Comparison of ENCODE assay signal across 33 cellular contexts in genomic region chr4:92064574-92064973, GRCh38.
"Had no signal": no experiment of that assay in that cellular context is flagged by ENCODE, and none has a peak within 500 bp of the region (broad histone marks: within the 10 kb centered on the region; RNA-seq: fewer than 3 reads in every experiment).

No MANE protein-coding gene starts in this region.

- H3K4me1 ChIP-seq: ascending aorta, breast epithelium, colonic mucosa, heart left ventricle had no signal

- H3K4me3 Mint-ChIP-seq: activated CD4-positive, alpha-beta memory T cell treated with anti-CD3 and anti-CD28 coated beads, Interleukin-2, amount 10 ng/mL, durations not matched to agents 7 days and 5 days; activated CD4-positive, alpha-beta T cell treated with anti-CD3 and anti-CD28 coated beads for 36 hours; activated CD4-positive, alpha-beta T cell treated with anti-CD3 and anti-CD28 coated beads, Interleukin-2, amount 10 ng/mL, durations not matched to agents 7 days and 5 days; activated naive CD4-positive, alpha-beta T cell treated with anti-CD3 and anti-CD28 coated beads, Interleukin-2, amount 10 ng/mL, durations not matched to agents 7 days and 5 days; activated naive CD8-positive, alpha-beta T cell treated with anti-CD3 and anti-CD28 coated beads, Interleukin-2, amount 10 ng/mL, durations not matched to agents 7 days and 5 days; activated T-cell treated with anti-CD3 and anti-CD28 coated beads, Interleukin-2, amount 50 U/mL, for 24 hours; activated T-cell treated with anti-CD3 and anti-CD28 coated beads, Interleukin-2, amount 50 U/mL, for 72 hours; brain; T-helper 17 cell; T-helper 2 cell treated with Interferon-gamma antibody and Interleukin-4, amounts not matched to agents 5 μg/mL and 100 μg/mL, for 36 hours had no signal

- H3K27me3 ChIP-seq: ascending aorta, breast epithelium, cardiac muscle cell, colonic mucosa, heart left ventricle had no signal

- DNase-seq: activated CD4-positive, alpha-beta memory T cell treated with anti-CD3 and anti-CD28 coated beads, Interleukin-2, amount 10 ng/mL, durations not matched to agents 7 days and 5 days; activated CD4-positive, alpha-beta T cell treated with anti-CD3 and anti-CD28 coated beads for 36 hours; activated CD4-positive, alpha-beta T cell treated with anti-CD3 and anti-CD28 coated beads, Interleukin-2, amount 10 ng/mL, durations not matched to agents 7 days and 5 days; activated CD4-positive, alpha-beta T cell treated with anti-CD3 and anti-CD28 coated beads, Interleukin-2, amount 50 U/mL, for 4 hours; activated CD4-positive, CD25-positive, alpha-beta regulatory T cell; activated CD4-positive, CD25-positive, alpha-beta regulatory T cell treated with anti-CD3 and anti-CD28 coated beads, Interleukin-2, amount 50 U/mL, for 72 hours; activated CD8-positive, alpha-beta memory T cell treated with anti-CD3 and anti-CD28 coated beads, Interleukin-2, amount 50 U/mL, for 48 hours; activated gamma-delta T cell; activated naive CD4-positive, alpha-beta T cell; activated naive CD4-positive, alpha-beta T cell treated with anti-CD3 and anti-CD28 coated beads, Interleukin-2, amount 10 ng/mL, durations not matched to agents 7 days and 5 days; activated naive CD8-positive, alpha-beta T cell treated with anti-CD3 and anti-CD28 coated beads, Interleukin-2, amount 10 ng/mL, durations not matched to agents 7 days and 5 days; activated T-cell treated with anti-CD3 and anti-CD28 coated beads for 4 hours; activated T-cell treated with anti-CD3 and anti-CD28 coated beads, Interleukin-2, amount 50 U/mL, for 24 hours; activated T-cell treated with anti-CD3 and anti-CD28 coated beads, Interleukin-2, amount 50 U/mL, for 72 hours; central memory CD4-positive, alpha-beta T cell; cerebellar nuclear complex; colonic mucosa; effector CD8-positive, alpha-beta T cell; foreskin fibroblast; glutamatergic neuron; heart left ventricle; T-helper 17 cell; T1000 had no signal

- H3K4me1 Mint-ChIP-seq: activated CD4-positive, alpha-beta memory T cell treated with anti-CD3 and anti-CD28 coated beads, Interleukin-2, amount 10 ng/mL, durations not matched to agents 7 days and 5 days; activated CD4-positive, alpha-beta T cell treated with anti-CD3 and anti-CD28 coated beads for 36 hours; activated CD4-positive, alpha-beta T cell treated with anti-CD3 and anti-CD28 coated beads, Interleukin-2, amount 10 ng/mL, durations not matched to agents 7 days and 5 days; activated naive CD4-positive, alpha-beta T cell treated with anti-CD3 and anti-CD28 coated beads, Interleukin-2, amount 10 ng/mL, durations not matched to agents 7 days and 5 days; activated naive CD8-positive, alpha-beta T cell treated with anti-CD3 and anti-CD28 coated beads, Interleukin-2, amount 10 ng/mL, durations not matched to agents 7 days and 5 days; brain; T-helper 17 cell had no signal

- H3K27ac ChIP-seq: ascending aorta, breast epithelium, cardiac muscle cell, colonic mucosa, epithelial cell of prostate, heart left ventricle had no signal

- H3K36me3 Mint-ChIP-seq: activated naive CD4-positive, alpha-beta T cell treated with anti-CD3 and anti-CD28 coated beads, Interleukin-2, amount 10 ng/mL, durations not matched to agents 7 days and 5 days; activated naive CD4-positive, alpha-beta T cell treated with anti-CD3 and anti-CD28 coated beads, Interleukin-2, amount 50 U/mL, for 72 hours; activated naive CD8-positive, alpha-beta T cell treated with anti-CD3 and anti-CD28 coated beads, Interleukin-2, amount 10 ng/mL, durations not matched to agents 7 days and 5 days had no signal

- H3K9me3 ChIP-seq: ascending aorta, breast epithelium, colonic mucosa, heart left ventricle had no signal

- H3K36me3 ChIP-seq: ascending aorta, breast epithelium, cardiac muscle cell, colonic mucosa, heart left ventricle had no signal

- H3K4me3 ChIP-seq: ascending aorta, breast epithelium, cardiac muscle cell, colonic mucosa, heart left ventricle had no signal

- H3K27ac Mint-ChIP-seq: activated CD4-positive, alpha-beta memory T cell treated with anti-CD3 and anti-CD28 coated beads, Interleukin-2, amount 10 ng/mL, durations not matched to agents 7 days and 5 days; activated CD4-positive, alpha-beta T cell treated with anti-CD3 and anti-CD28 coated beads for 36 hours; activated CD4-positive, alpha-beta T cell treated with anti-CD3 and anti-CD28 coated beads, Interleukin-2, amount 10 ng/mL, durations not matched to agents 7 days and 5 days; activated naive CD4-positive, alpha-beta T cell treated with anti-CD3 and anti-CD28 coated beads, Interleukin-2, amount 10 ng/mL, durations not matched to agents 7 days and 5 days; activated naive CD4-positive, alpha-beta T cell treated with anti-CD3 and anti-CD28 coated beads, Interleukin-2, amount 50 U/mL, for 72 hours; activated naive CD8-positive, alpha-beta T cell treated with anti-CD3 and anti-CD28 coated beads, Interleukin-2, amount 10 ng/mL, durations not matched to agents 7 days and 5 days; activated T-cell treated with anti-CD3 and anti-CD28 coated beads, Interleukin-2, amount 50 U/mL, for 24 hours; activated T-cell treated with anti-CD3 and anti-CD28 coated beads, Interleukin-2, amount 50 U/mL, for 72 hours; brain; T-helper 17 cell; T-helper 2 cell treated with Interferon-gamma antibody and Interleukin-4, amounts not matched to agents 5 μg/mL and 100 μg/mL, for 36 hours had no signal

- H3K27me3 Mint-ChIP-seq: activated CD4-positive, alpha-beta memory T cell treated with anti-CD3 and anti-CD28 coated beads, Interleukin-2, amount 10 ng/mL, durations not matched to agents 7 days and 5 days; activated CD4-positive, alpha-beta T cell treated with anti-CD3 and anti-CD28 coated beads for 36 hours; activated CD4-positive, alpha-beta T cell treated with anti-CD3 and anti-CD28 coated beads, Interleukin-2, amount 10 ng/mL, durations not matched to agents 7 days and 5 days; activated naive CD4-positive, alpha-beta T cell treated with anti-CD3 and anti-CD28 coated beads, Interleukin-2, amount 10 ng/mL, durations not matched to agents 7 days and 5 days; activated naive CD8-positive, alpha-beta T cell treated with anti-CD3 and anti-CD28 coated beads, Interleukin-2, amount 10 ng/mL, durations not matched to agents 7 days and 5 days; activated T-cell treated with anti-CD3 and anti-CD28 coated beads, Interleukin-2, amount 50 U/mL, for 24 hours; brain; T-helper 17 cell had no signal

- FAIRE-seq: endometrium, endothelial cell of umbilical vein, frontal cortex had no signal

- ATAC-seq: activated CD4-positive, alpha-beta T cell treated with anti-CD3 and anti-CD28 coated beads for 36 hours; activated naive CD4-positive, alpha-beta T cell treated with anti-CD3 and anti-CD28 coated beads, Interleukin-2, amount 50 U/mL, for 72 hours; activated T-cell treated with anti-CD3 and anti-CD28 coated beads, Interleukin-2, amount 50 U/mL, for 72 hours; heart left ventricle; T-helper 17 cell had no signal
